2 cellular contexts compared by ENCODE assay signal in genomic region chr10:116720241-116721047, GRCh38.
TF ChIP-seq lines count a peak whose summit lies in the region.

No MANE protein-coding gene starts in this region.

TF ChIP-seq in SK-N-SH treated with all-trans-retinoic acid at 6 μM for 48 hours, 23 proteins besides CTCF, POLR2A, EP300 and RAD21:
- TF ChIP-seq POU6F1 (CRISPR knock-in tag; IDR thresholded peaks at IDR 0.05; ENCODE audit: borderline replicate concordance, low read depth) (no peak), TCF4 (CRISPR knock-in tag; IDR thresholded peaks at IDR 0.05; ENCODE audit: borderline replicate concordance) (no peak), CSRNP3 (CRISPR knock-in tag; IDR thresholded peaks at IDR 0.05) (no peak), SNAI2 (CRISPR knock-in tag; IDR thresholded peaks at IDR 0.05) (no peak), ZNF565 (CRISPR knock-in tag; conservative IDR thresholded peaks at IDR 0.05; ENCODE audit: low read depth) (no peak), BACH2 (CRISPR knock-in tag; IDR thresholded peaks at IDR 0.05; ENCODE audit: borderline replicate concordance) (no peak), ESRRG (CRISPR knock-in tag; IDR thresholded peaks at IDR 0.05) (no peak), OSR1 (CRISPR knock-in tag; IDR thresholded peaks at IDR 0.05) (no peak), PATZ1 (CRISPR knock-in tag; IDR thresholded peaks at IDR 0.05; ENCODE audit: borderline replicate concordance) (no peak), ZFP30 (CRISPR knock-in tag; IDR thresholded peaks at IDR 0.05) (no peak)

TF ChIP-seq in SK-N-SH, 30 proteins besides CTCF, POLR2A, EP300 and RAD21 (continued from another document):
- TF ChIP-seq EZH2phosphoT487 (IDR thresholded peaks at IDR 0.05; ENCODE audit: borderline replicate concordance, low read depth) (no peak), POLR2AphosphoS5 (IDR thresholded peaks at IDR 0.05; ENCODE audit: low read depth, low read length) (no peak), IRF3 (IDR thresholded peaks at IDR 0.05; ENCODE audit: low read depth, low read length) (no peak), MEF2A (IDR thresholded peaks at IDR 0.05; ENCODE audit: borderline replicate concordance, low read depth) (no peak), TAF1 (IDR thresholded peaks at IDR 0.05; ENCODE audit: borderline replicate concordance, low read depth, low read length) (no peak), SIN3A (IDR thresholded peaks at IDR 0.05; ENCODE audit: borderline replicate concordance, low read depth, low read length) (no peak), CHD2 (IDR thresholded peaks at IDR 0.05; ENCODE audit: low read length, partially characterized antibody) (no peak), FOXM1 (IDR thresholded peaks at IDR 0.05; ENCODE audit: low read depth) (no peak), YY1 (IDR thresholded peaks at IDR 0.05; ENCODE audit: low read depth) (no peak)
TF ChIP-seq in SK-N-SH: peak in this region for 0.
